Comparison of ENCODE assay signal across 2 cellular contexts in genomic region chr3:122987231-122987630, GRCh38.
A peak's percentile ranks its signal among the peaks of the same experiment; 100 is the strongest.
TF ChIP-seq lines count a peak whose summit lies in the region.

No MANE protein-coding gene starts in this region.

TF ChIP-seq in HEK293, 187 proteins besides CTCF, POLR2A, EP300 and RAD21:
- TF ChIP-seq SCRT2 (tag by site-specific recombination; IDR thresholded peaks at IDR 0.05) (no peak), ZIC2 (tag by site-specific recombination; IDR thresholded peaks at IDR 0.05) (peak; percentile 81), GLIS1 (tag by site-specific recombination; IDR thresholded peaks at IDR 0.05) (peak; percentile 95)

TF ChIP-seq in H1, 55 proteins besides CTCF, POLR2A, EP300 and RAD21:
- TF ChIP-seq CTBP2 (IDR thresholded peaks at IDR 0.05; ENCODE audit: borderline replicate concordance, insufficient read depth, insufficient read length, low read length) (no peak), TAF7 (optimal IDR thresholded peaks at IDR 0.05; ENCODE audit: borderline replicate concordance, low read depth, low read length) (no peak), SAP30 (IDR thresholded peaks at IDR 0.05; ENCODE audit: insufficient read depth, insufficient replicate concordance, low read length) (no peak), TBP (IDR thresholded peaks at IDR 0.05; ENCODE audit: low read depth, low read length) (no peak), EGR1 (IDR thresholded peaks at IDR 0.05; ENCODE audit: borderline replicate concordance, low read depth, low read length) (no peak), BCL11A (IDR thresholded peaks at IDR 0.05; ENCODE audit: low read depth in 2 of 2, low read length in 2 of 2) (no peak), RXRA (IDR thresholded peaks at IDR 0.05; ENCODE audit: insufficient read depth, low read depth, low read length) (no peak), RFX5 (IDR thresholded peaks at IDR 0.05; ENCODE audit: borderline replicate concordance, low read depth, low read length) (no peak), SIX5 (IDR thresholded peaks at IDR 0.05; ENCODE audit: low read depth, low read length) (no peak), JUN (IDR thresholded peaks at IDR 0.05; ENCODE audit: low read depth, low read length) (no peak), E2F6 (IDR thresholded peaks at IDR 0.05) (no peak), HDAC6 (IDR thresholded peaks at IDR 0.05; ENCODE audit: low read depth, low read length) (no peak), SP4 (IDR thresholded peaks at IDR 0.05; ENCODE audit: low read length) (no peak), TAF1 (IDR thresholded peaks at IDR 0.05; ENCODE audit: low read depth, low read length) (no peak), HDAC2 (IDR thresholded peaks at IDR 0.05; ENCODE audit: borderline replicate concordance in 1 of 2, low read depth in 2 of 2, low read length in 2 of 2) (no peak)
